ENCODE assay signal across 25 cellular contexts in the genomic region with DNA sequence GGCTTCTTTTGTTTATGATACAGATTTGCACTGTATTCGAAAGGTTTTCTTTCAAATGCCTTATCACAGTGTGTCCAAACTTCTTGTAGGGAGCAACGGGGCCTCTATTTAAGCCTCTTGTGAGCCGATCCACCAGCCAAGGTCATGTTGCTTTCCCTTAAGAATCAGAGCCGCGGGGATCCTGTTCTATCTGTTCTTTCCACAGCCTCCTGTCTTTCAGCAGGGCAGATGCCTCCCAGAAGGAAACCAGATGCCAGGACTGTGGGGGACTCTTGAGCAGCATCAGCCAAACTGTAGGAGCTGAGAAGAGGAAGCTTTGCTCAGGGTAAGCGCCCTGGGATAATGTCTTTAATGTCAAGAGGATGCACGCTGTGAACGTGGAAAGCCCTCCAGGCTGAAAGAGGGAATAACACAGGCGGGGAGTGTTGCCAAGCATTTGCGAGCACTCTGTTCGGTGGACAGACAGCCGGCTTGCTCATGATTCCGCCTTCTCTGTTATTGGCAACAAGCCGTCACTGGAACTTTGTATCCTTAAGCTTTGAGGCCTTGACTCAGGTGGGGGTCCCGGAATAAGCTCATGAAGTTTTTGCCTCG.
"Had no signal": no experiment of that assay in that cellular context is flagged by ENCODE, and none has a peak within 500 bp of the region (broad histone marks: within the 10 kb centered on the region; RNA-seq: fewer than 3 reads in every experiment).

No MANE protein-coding gene starts in this region.

- H3K27ac Mint-ChIP-seq: activated naive CD8-positive, alpha-beta T cell treated with anti-CD3 and anti-CD28 coated beads, Interleukin-2, amount 10 ng/mL, durations not matched to agents 7 days and 5 days; activated T-helper 2 cell treated with anti-CD3 and anti-CD28 coated beads, Interferon-gamma antibody, Interleukin-2, Interleukin-4, amounts not matched to agents 10 μg/mL and 5 μg/mL and 100 μg/mL, durations not matched to agents 14 hours and 24 hours and 36 hours; dendritic cell treated with granulocyte-macrophage colony-stimulating factor and Interleukin-4, amounts not matched to agents 40 ng/mL and 50 ng/mL, for 4 days; natural killer cell; stimulated activated naive B cell treated with anti-CD40 and anti-IgM and Interleukin-4, amounts not matched to agents 10 μg/mL and 1 μg/mL and 100 μg/mL, for 72 hours; T-cell; T-helper 2 cell treated with Interferon-gamma antibody and Interleukin-4, amounts not matched to agents 5 μg/mL and 100 μg/mL, for 36 hours had no signal

- DNase-seq: activated CD8-positive, alpha-beta memory T cell treated with anti-CD3 and anti-CD28 coated beads, Interleukin-2, amount 50 U/mL, for 4 hours; activated naive CD4-positive, alpha-beta T cell; activated naive CD8-positive, alpha-beta T cell treated with anti-CD3 and anti-CD28 coated beads, Interleukin-2, amount 10 ng/mL, durations not matched to agents 7 days and 5 days; activated T-cell treated with anti-CD3 and anti-CD28 coated beads, Interleukin-2, amount 50 U/mL, for 4 hours; anterior cingulate cortex; body of pancreas; effector CD4-positive, alpha-beta T cell; heart right ventricle; kidney glomerular epithelial cell; left ventricle myocardium inferior; mammary epithelial cell; midbrain; natural killer cell; right lobe of liver; small intestine; stimulated activated CD4-positive, alpha-beta T cell treated with anti-CD3 and anti-CD28 coated beads, Interleukin-2, amount 100 ng/mL, for 48 hours; stimulated activated CD8-positive, alpha-beta memory T cell treated with anti-CD3 and anti-CD28 coated beads, Interleukin-4, amount 100 ng/mL, for 48 hours; stimulated activated naive B cell treated with anti-CD40 and anti-IgM and Interleukin-4, amounts not matched to agents 10 μg/mL and 1 μg/mL and 100 μg/mL, for 72 hours; T-cell; upper lobe of left lung; WERI-Rb-1 had no signal

- H3K9me3 ChIP-seq: body of pancreas, heart right ventricle, left ventricle myocardium inferior, right lobe of liver, upper lobe of left lung had no signal

- H3K27ac ChIP-seq: body of pancreas, cardiac muscle cell, heart right ventricle, left ventricle myocardium inferior, right lobe of liver, upper lobe of left lung, WERI-Rb-1 had no signal

- ATAC-seq: activated T-cell treated with anti-CD3 and anti-CD28 coated beads, Interleukin-2, amount 50 U/mL, for 4 hours; body of pancreas; heart right ventricle; natural killer cell; right lobe of liver; stimulated activated naive B cell treated with anti-CD40 and anti-IgM and Interleukin-4, amounts not matched to agents 10 μg/mL and 1 μg/mL and 100 μg/mL, for 72 hours; T-cell had no signal

- H3K4me3 ChIP-seq: body of pancreas, cardiac muscle cell, heart right ventricle, left ventricle myocardium inferior, right lobe of liver, upper lobe of left lung had no signal

- H3K4me3 Mint-ChIP-seq: activated naive CD8-positive, alpha-beta T cell treated with anti-CD3 and anti-CD28 coated beads, Interleukin-2, amount 10 ng/mL, durations not matched to agents 7 days and 5 days; activated T-cell treated with anti-CD3 and anti-CD28 coated beads, Interleukin-2, amount 50 U/mL, for 4 hours; dendritic cell treated with granulocyte-macrophage colony-stimulating factor and Interleukin-4, amounts not matched to agents 40 ng/mL and 50 ng/mL, for 4 days; natural killer cell; stimulated activated naive B cell treated with anti-CD40 and anti-IgM and Interleukin-4, amounts not matched to agents 10 μg/mL and 1 μg/mL and 100 μg/mL, for 72 hours; T-cell; T-helper 2 cell treated with Interferon-gamma antibody and Interleukin-4, amounts not matched to agents 5 μg/mL and 100 μg/mL, for 36 hours had no signal

- H3K9me3 Mint-ChIP-seq: activated naive CD8-positive, alpha-beta T cell treated with anti-CD3 and anti-CD28 coated beads, Interleukin-2, amount 10 ng/mL, durations not matched to agents 7 days and 5 days; activated T-cell treated with anti-CD3 and anti-CD28 coated beads, Interleukin-2, amount 50 U/mL, for 4 hours; activated T-helper 2 cell treated with anti-CD3 and anti-CD28 coated beads, Interferon-gamma antibody, Interleukin-2, Interleukin-4, amounts not matched to agents 10 μg/mL and 5 μg/mL and 100 μg/mL, durations not matched to agents 14 hours and 24 hours and 36 hours; dendritic cell treated with granulocyte-macrophage colony-stimulating factor and Interleukin-4, amounts not matched to agents 40 ng/mL and 50 ng/mL, for 4 days; natural killer cell; stimulated activated naive B cell treated with anti-CD40 and anti-IgM and Interleukin-4, amounts not matched to agents 10 μg/mL and 1 μg/mL and 100 μg/mL, for 72 hours; T-helper 2 cell treated with Interferon-gamma antibody and Interleukin-4, amounts not matched to agents 5 μg/mL and 100 μg/mL, for 36 hours had no signal

- H3K4me1 Mint-ChIP-seq: activated naive CD8-positive, alpha-beta T cell treated with anti-CD3 and anti-CD28 coated beads, Interleukin-2, amount 10 ng/mL, durations not matched to agents 7 days and 5 days; natural killer cell; T-cell had no signal

- H3K36me3 ChIP-seq: cardiac muscle cell, heart right ventricle, left ventricle myocardium inferior, right lobe of liver, upper lobe of left lung, WERI-Rb-1 had no signal

- H3K27me3 ChIP-seq: body of pancreas, cardiac muscle cell, right lobe of liver, upper lobe of left lung had no signal

- H3K27me3 Mint-ChIP-seq: activated naive CD8-positive, alpha-beta T cell treated with anti-CD3 and anti-CD28 coated beads, Interleukin-2, amount 10 ng/mL, durations not matched to agents 7 days and 5 days; dendritic cell treated with granulocyte-macrophage colony-stimulating factor and Interleukin-4, amounts not matched to agents 40 ng/mL and 50 ng/mL, for 4 days; stimulated activated naive B cell treated with anti-CD40 and anti-IgM and Interleukin-4, amounts not matched to agents 10 μg/mL and 1 μg/mL and 100 μg/mL, for 72 hours; T-cell had no signal

- H3K36me3 Mint-ChIP-seq: activated naive CD8-positive, alpha-beta T cell treated with anti-CD3 and anti-CD28 coated beads, Interleukin-2, amount 10 ng/mL, durations not matched to agents 7 days and 5 days; natural killer cell; stimulated activated naive B cell treated with anti-CD40 and anti-IgM and Interleukin-4, amounts not matched to agents 10 μg/mL and 1 μg/mL and 100 μg/mL, for 72 hours; T-cell had no signal

- H3K4me1 ChIP-seq: left ventricle myocardium inferior, right lobe of liver, upper lobe of left lung had no signal
